In the genomic region with DNA sequence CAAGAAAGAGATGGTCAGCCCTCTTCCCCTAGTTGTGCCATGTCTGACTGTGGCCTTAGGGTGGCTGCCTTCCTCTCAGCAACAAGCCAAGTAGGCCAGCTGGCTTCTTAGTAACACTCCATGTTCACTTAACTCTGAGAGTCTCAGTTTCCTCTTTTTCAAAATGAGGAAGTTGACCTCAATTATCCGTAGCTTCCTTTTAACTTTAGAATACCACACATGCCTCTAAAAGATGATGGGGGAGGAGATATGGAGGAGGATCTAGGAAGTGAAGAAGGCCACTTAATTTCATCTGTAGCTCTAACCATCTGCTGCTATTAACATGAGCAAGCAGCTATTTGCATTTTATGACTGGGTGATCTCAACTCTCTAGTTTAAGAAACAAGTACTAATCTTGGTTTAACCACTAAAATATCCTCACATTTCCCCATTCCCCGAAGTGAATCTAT, we compare ENCODE assay signal across 8 cellular contexts. TPM values are rescaled to one million over a fixed set of nuclear protein-coding genes. Genes with fewer than 3 reads are reported as not detected.
A peak's percentile ranks its signal among the peaks of the same experiment; 100 is the strongest.
DNase-seq lines count a peak whose midpoint lies in the region; ATAC-seq and TF ChIP-seq lines count a peak whose summit lies in the region.

No MANE protein-coding gene starts in this region.

- ATAC-seq in GM18517 (IDR thresholded peaks at IDR 0.05; ENCODE audit: unreplicated experiment) (peak; percentile 60), HG02763 (IDR thresholded peaks at IDR 0.05; ENCODE audit: unreplicated experiment) (peak; percentile 57), lung (ENCODE audit: insufficient read depth, low FRiP score) (no peak), omental fat pad (ENCODE audit: low FRiP score) (no peak)

- H3K27me3 ChIP-seq in lung (ENCODE audit: control insufficient read depth, insufficient read depth) = no peaks in the 10 kb centered on the region

- DNase-seq in SIG-M5 (lab: John Stamatoyannopoulos, UW) (peak; percentile 98), lung (ENCODE audit: low spot score) (peak; percentile 32), NCI-H345 treated with DMSO at 0.1 percent for 48 hours (lab: John Stamatoyannopoulos, UW; ENCODE audit: unreplicated experiment) (no peak), omental fat pad (ENCODE audit: low spot score) (no peak), mesenteric fat pad (ENCODE audit: low spot score) (no peak), HuH-7.5 (ENCODE audit: low spot score) (no peak)

- 5 to 16% methylated on average over 2 of the region's 2 CpGs for WGBS in lung, 2 donors

- H3K27ac ChIP-seq in lung (ENCODE audit: low read depth in 1 of 2, low read length in 1 of 2) = no peak overlapping the region

- H3K9me3 ChIP-seq in lung (ENCODE audit: control insufficient read depth in 2 of 2, insufficient read depth in 1 of 2, low read length in 1 of 2) = no peaks in the 10 kb centered on the region

- TF ChIP-seq CTCF in lung (IDR thresholded peaks at IDR 0.05; ENCODE audit: control extremely low read depth, extremely low read depth) = no peak
- TF ChIP-seq CTCF in omental fat pad (IDR thresholded peaks at IDR 0.05) = no peak

- peaks cover 2% of the 10 kb centered on the region in 2 donors for H3K4me1 ChIP-seq in lung (ENCODE audit: control insufficient read depth in 2 of 2, insufficient read depth in 2 of 2, low read length in 2 of 2)

- no peak overlapping the region for H3K4me3 ChIP-seq in lung

- H3K36me3 ChIP-seq in lung (ENCODE audit: control insufficient read depth in 2 of 2, insufficient read depth in 2 of 2, low read length in 2 of 2) = no peaks in the 10 kb centered on the region

RNA-seq across cellular contexts. Expression of a gene that starts 32.9 kb away (rescaled TPM):
- total RNA-seq in lung (not detected), omental fat pad (not detected), mesenteric fat pad (not detected)
- polyA plus RNA-seq in lung = not detected

Comparison
In these comparisons a context has a peak if more than half of its experiments do, and no peak if none do; other contexts are left out.
1. ATAC-seq: peak in GM18517 (single experiment) and HG02763 (single experiment); none in lung (single experiment) and omental fat pad (single experiment).
2. DNase-seq: peak in SIG-M5 (single experiment) and lung (single experiment); none in NCI-H345 treated with DMSO at 0.1 percent for 48 hours (single experiment), omental fat pad (single experiment), mesenteric fat pad (single experiment) and HuH-7.5 (single experiment).